ENCODE assay signal across 8 cellular contexts in the genomic region with DNA sequence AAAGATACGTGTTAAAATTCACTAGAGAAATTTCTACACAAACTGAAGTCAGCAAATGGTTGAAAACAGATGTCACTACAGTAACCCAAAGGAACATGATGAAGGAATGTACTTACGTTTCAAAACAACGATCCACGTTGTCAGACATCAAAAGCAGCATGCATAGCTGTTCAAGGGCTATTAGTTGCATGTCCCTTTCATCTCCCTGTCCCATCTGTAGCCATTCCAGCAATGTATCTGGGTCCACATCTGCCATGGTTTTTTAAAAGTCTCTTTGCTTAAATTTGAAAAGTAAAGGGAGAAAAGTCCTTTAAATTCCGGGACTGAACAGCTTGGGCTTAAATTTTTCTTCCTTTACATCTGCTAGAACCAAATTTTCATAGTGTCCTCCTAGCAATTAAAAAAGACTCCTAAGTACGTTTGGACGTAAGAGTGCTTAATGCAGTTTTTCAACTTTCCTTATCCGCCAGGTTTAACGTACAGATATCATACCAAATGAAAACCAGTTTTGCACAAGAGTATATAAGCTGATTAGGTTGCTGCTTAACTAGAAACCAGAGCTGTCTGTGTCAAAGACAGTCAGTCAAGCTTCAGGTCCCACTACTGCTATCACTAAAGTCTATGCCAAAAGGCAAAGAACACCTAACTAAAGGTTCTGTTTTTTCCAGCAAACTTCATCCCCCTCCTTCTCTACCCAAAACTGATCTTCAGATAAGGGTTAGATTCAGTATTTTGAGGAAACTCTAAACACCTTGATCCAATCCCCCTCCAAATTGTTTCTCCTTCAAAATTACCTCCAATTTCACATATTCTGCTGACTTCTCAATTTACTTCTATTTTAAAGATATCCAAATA. TPM values are rescaled to one million over a fixed set of nuclear protein-coding genes. Genes with fewer than 3 reads are reported as not detected.
DNase-seq lines count a peak whose midpoint lies in the region; ATAC-seq, FAIRE-seq and TF ChIP-seq lines count a peak whose summit lies in the region.

No MANE protein-coding gene starts in this region.

- no peaks in the 10 kb centered on the region for H3K79me1 ChIP-seq in H1 (ENCODE audit: low read depth, low read length)

- no peak for ATAC-seq in naive thymus-derived CD4-positive, alpha-beta T cell
- ATAC-seq in HG03159 (IDR thresholded peaks at IDR 0.05; ENCODE audit: unreplicated experiment) (no peak), HG03520 (IDR thresholded peaks at IDR 0.05; ENCODE audit: unreplicated experiment) (no peak)

- H2AK5ac ChIP-seq in H1 (ENCODE audit: low read depth, low read length): no peak overlapping the region

- peak overlapping the region; percentile 20 to 100 (median 81) for H3K27ac Mint-ChIP-seq in naive thymus-derived CD4-positive, alpha-beta T cell

- no peak overlapping the region for H2BK15ac ChIP-seq in H1 (ENCODE audit: low read length)

- H3K4me3 Mint-ChIP-seq in naive thymus-derived CD4-positive, alpha-beta T cell: peak overlapping the region; percentile 85 to 98 (median 90)

- H3K56ac ChIP-seq in H1 (replicated peaks; ENCODE audit: insufficient read length, low read depth, low read length): no peak overlapping the region

- H3K4me1 ChIP-seq in H1 (replicated peaks in 1 of 4; ENCODE audit: control insufficient read depth in 3 of 4, insufficient read depth in 4 of 4, low read length in 3 of 4): peaks cover 0 to 1% (median 0%) of the 10 kb centered on the region in 4 experiments; a peak in 1 of 7 replicates
- peaks cover 27 to 31% of the 10 kb centered on the region in 2 donors for H3K4me1 ChIP-seq in naive thymus-derived CD4-positive, alpha-beta T cell (ENCODE audit: control insufficient read depth in 2 of 2, insufficient read depth in 2 of 2, low read length in 2 of 2)

- peaks cover 0 to 6% (median 0%) of the 10 kb centered on the region in 11 donors for H3K9me3 Mint-ChIP-seq in naive thymus-derived CD4-positive, alpha-beta T cell

- no peak for TF ChIP-seq POLR2A in H1 (IDR thresholded peaks at IDR 0.05; ENCODE audit: control extremely low read depth in 1 of 2, low read depth in 2 of 2, low read length in 2 of 2)

- peaks cover 38 to 80% (median 68%) of the 10 kb centered on the region in 7 donors for H3K4me1 Mint-ChIP-seq in naive thymus-derived CD4-positive, alpha-beta T cell

- TF ChIP-seq CTCF in AG09309 (IDR thresholded peaks at IDR 0.05; ENCODE audit: control insufficient read depth, insufficient read depth, low read depth, low read length, missing control alignments): no peak
- TF ChIP-seq CTCF in GM20000 (IDR thresholded peaks at IDR 0.05; ENCODE audit: extremely low read depth, missing control alignments): no peak
- no peak for TF ChIP-seq CTCF in H1 (IDR thresholded peaks at IDR 0.05; ENCODE audit: control extremely low read depth in 1 of 3, insufficient read depth in 1 of 3, low read depth in 1 of 3, low read length in 3 of 3)

- no peak overlapping the region for H3K23ac ChIP-seq in H1 (ENCODE audit: insufficient read length)

- intact Hi-C loops in naive thymus-derived CD4-positive, alpha-beta T cell (cut with micrococcal nuclease): loop anchor here in 1 of 2 donors (2.0 to 10.0 kb wide), 9 partner anchors 13 to 739 kb away; a partner anchor contains a TSS

- no peak overlapping the region for H2BK12ac ChIP-seq in H1 (ENCODE audit: low read depth, low read length)

- DNase-seq in AG09309 (ENCODE audit: low read depth) (peak; percentile 43), GM20000 (ENCODE audit: low spot score) (peak; percentile 35), RPMI8226 (peak; percentile 33), H1 (ENCODE audit: low read depth in 1 of 2, low spot score in 2 of 2) (no peak)
- peak in 2 of 9 donors; percentile 2 to 14 for DNase-seq in naive thymus-derived CD4-positive, alpha-beta T cell
- DNase-seq in activated CD4-positive, alpha-beta T cell treated with anti-CD3 and anti-CD28 coated beads, Interleukin-2, amount 50 U/mL, for 1 hour: no peak

- no peaks in the 10 kb centered on the region for H3K27me3 Mint-ChIP-seq in naive thymus-derived CD4-positive, alpha-beta T cell

- H3K18ac ChIP-seq in H1 (ENCODE audit: extremely low read depth, low read length): no peak overlapping the region

- POLR2A ChIA-PET in H1 (lab: Charles Lee; ENCODE audit: partially characterized antibody): interaction anchor here (0.9 to 4.0 kb wide), 10 partner anchors 11 to 252 kb away, joined by 3 to 23 read pairs (median 4); a partner anchor contains a TSS
- POLR2A ChIA-PET in naive thymus-derived CD4-positive, alpha-beta T cell (lab: Charles Lee): interaction anchor here (0.6 to 4.1 kb wide), 5 partner anchors 10 to 180 kb away, joined by 4 to 33 read pairs (median 5); a partner anchor contains a TSS

- peaks cover 10% of the 10 kb centered on the region for H3K23me2 ChIP-seq in H1 (ENCODE audit: low read depth, low read length)

- peaks cover 0 to 13% (median 4%) of the 10 kb centered on the region in 4 experiments; a peak in 3 of 8 replicates for H3K36me3 ChIP-seq in H1 (ENCODE audit: control insufficient read depth in 2 of 4, insufficient read depth in 4 of 4, low read length in 3 of 4)
- peaks cover 0 to 19% (median 0%) of the 10 kb centered on the region in 3 experiments for H3K36me3 ChIP-seq in naive thymus-derived CD4-positive, alpha-beta T cell (ENCODE audit: control insufficient read depth in 2 of 3, insufficient read depth in 3 of 3, low read length in 3 of 3)

- H3K9me3 ChIP-seq in H1 (ENCODE audit: insufficient read depth in 2 of 2, low read depth in 1 of 2, low read length in 1 of 2): no peaks in the 10 kb centered on the region
- H3K9me3 ChIP-seq in naive thymus-derived CD4-positive, alpha-beta T cell (ENCODE audit: control insufficient read depth in 2 of 3, low read length in 3 of 3): no peaks in the 10 kb centered on the region

- no peak overlapping the region for H2AFZ ChIP-seq in H1 (ENCODE audit: low read length)

- no peak overlapping the region for H2BK5ac ChIP-seq in H1 (ENCODE audit: low read depth, low read length)

- no peak for TF ChIP-seq RAD21 in H1 (IDR thresholded peaks at IDR 0.05 in 1 of 2, conservative IDR thresholded peaks at IDR 0.05 in 1 of 2; ENCODE audit: low read depth in 2 of 2, low read length in 2 of 2)

- no peak overlapping the region for H3K27ac ChIP-seq in H1 (ENCODE audit: low read depth, low read length)
- peak overlapping the region; percentile 100 for H3K27ac ChIP-seq in naive thymus-derived CD4-positive, alpha-beta T cell (ENCODE audit: low read depth, low read length)

- no peak overlapping the region for H3K14ac ChIP-seq in H1 (ENCODE audit: insufficient read length)

- no peaks in the 10 kb centered on the region for H3K27me3 ChIP-seq in H1 (replicated peaks in 1 of 4; ENCODE audit: control insufficient read depth in 3 of 4, extremely low read depth in 1 of 4, insufficient read depth in 3 of 4, low read length in 3 of 4)
- no peaks in the 10 kb centered on the region for H3K27me3 ChIP-seq in naive thymus-derived CD4-positive, alpha-beta T cell (ENCODE audit: control insufficient read depth in 2 of 2, insufficient read depth in 2 of 2, low read length in 2 of 2)

- H4K5ac ChIP-seq in H1 (ENCODE audit: insufficient read length, low read depth, low read length): no peak overlapping the region

- peaks cover 4 to 33% (median 23%) of the 10 kb centered on the region in 5 donors for H3K36me3 Mint-ChIP-seq in naive thymus-derived CD4-positive, alpha-beta T cell

- CTCF ChIA-PET in H1 (lab: Charles Lee; ENCODE audit: partially characterized antibody): interaction anchor here (0.7 to 1.5 kb wide), 2 partner anchors 9 to 11 kb away, joined by 3 to 5 read pairs; no protein-coding TSS in a partner anchor
- CTCF ChIA-PET in naive thymus-derived CD4-positive, alpha-beta T cell (lab: Charles Lee): interaction anchor here (0.6 to 1.6 kb wide), 2 partner anchors 41 to 99 kb away, joined by 3 read pairs; no protein-coding TSS in a partner anchor

- 69% methylated on average over 9 of the region's 9 CpGs; no CpG with 5 or more reads in 1 of the 2 experiments for WGBS in H1 (ENCODE audit: extremely low coverage in 1 of 2, insufficient coverage in 1 of 2, insufficient read length in 1 of 2, insufficient replicate concordance in 2 of 2, low coverage in 1 of 2, low lambda C conversion rate in 2 of 2, missing lambda C conversion rate in 1 of 2), 2 experiments

- peaks cover 4 to 39% of the 10 kb centered on the region in 2 experiments; a peak in 3 of 4 replicates for H3K79me2 ChIP-seq in H1 (ENCODE audit: control insufficient read depth in 1 of 2, insufficient read depth in 2 of 2, low read length in 2 of 2)

- H3K4ac ChIP-seq in H1 (replicated peaks; ENCODE audit: insufficient read length, low read depth, low read length): no peak overlapping the region

- no peak overlapping the region for H2BK120ac ChIP-seq in H1 (replicated peaks; ENCODE audit: low read depth, low read length)

- no peak for FAIRE-seq in H1 (lab: Jason Lieb, UNC)

- TF ChIP-seq EP300 in H1 (IDR thresholded peaks at IDR 0.05; ENCODE audit: borderline replicate concordance in 1 of 2, low read depth in 2 of 2, low read length in 2 of 2): no peak

- peak overlapping the region; percentile 78 to 93 for H3K4me2 ChIP-seq in H1 (ENCODE audit: insufficient read depth in 1 of 2, low read depth in 2 of 2, low read length in 2 of 2)

- H3K9ac ChIP-seq in H1 (replicated peaks in 1 of 4; ENCODE audit: extremely low read depth in 1 of 4, low read depth in 3 of 4, low read length in 3 of 4): peak overlapping the region in 2 of 4 experiments; percentile 49 to 97; a peak in 2 of 7 replicates

- H4K8ac ChIP-seq in H1 (ENCODE audit: extremely low read depth, insufficient read depth, low read length): no peak overlapping the region

- no peak overlapping the region for H4K91ac ChIP-seq in H1 (replicated peaks; ENCODE audit: insufficient read length, low read length)

- H2BK20ac ChIP-seq in H1 (ENCODE audit: low read length): no peak overlapping the region

- peaks cover 3 to 8% of the 10 kb centered on the region in 2 experiments for H4K20me1 ChIP-seq in H1 (replicated peaks in 1 of 2; ENCODE audit: control insufficient read depth in 1 of 2, insufficient read depth in 2 of 2, low read length in 2 of 2)

- H3K4me3 ChIP-seq in AG09309 (ENCODE audit: control insufficient read depth, low read depth, low read length) (peak overlapping the region; percentile 77), H1 (ENCODE audit: extremely low read depth in 1 of 4, insufficient read depth in 2 of 4, low read depth in 3 of 4, low read length in 4 of 4) (peak overlapping the region; percentile 73 to 99 (median 80))
- peak overlapping the region; percentile 70 for H3K4me3 ChIP-seq in naive thymus-derived CD4-positive, alpha-beta T cell (ENCODE audit: low read length)

RNA-seq across cellular contexts. Expression of a gene that starts 1.7 kb away (rescaled TPM):
- 105 and 110 TPM in 2 replicates for total RNA-seq in H1 (2021; fragmentation: NEBNext Ultra II Directional; extraction: Animal tissue kit (Norgen Biotek cat#: 25700))
- 28.4 and 44.7 TPM in 2 replicates for polyA plus RNA-seq in H1 (2011; rRNA removed)
- 45.2 TPM for polyA plus RNA-seq in H1 (2011; cell fraction: cytosol; rRNA removed)
- 66.7 TPM for polyA plus RNA-seq in H1 (2011; cell fraction: nucleus; rRNA removed)
- 40.4 to 57.9 TPM (median 52.3 TPM) in 4 replicates for polyA plus RNA-seq in H1 (2012, experiment 1 of 2)
- polyA plus RNA-seq in H1 (2012, experiment 2 of 2): 3.0 TPM
- 48.3 TPM for polyA plus RNA-seq in H1 (2013, experiment 1 of 2)
- 49.3 TPM for polyA plus RNA-seq in H1 (2013, experiment 2 of 2)
- 224 and 290 TPM in 2 replicates for polyA minus RNA-seq in H1 (2011; rRNA and poly(A)+ RNA removed)
- polyA minus RNA-seq in H1 (2011; cell fraction: cytosol; rRNA and poly(A)+ RNA removed): 72.8 TPM
- polyA minus RNA-seq in H1 (2011; cell fraction: nucleus; rRNA and poly(A)+ RNA removed): 179 TPM
- total RNA-seq in naive thymus-derived CD4-positive, alpha-beta T cell: 100 to 1,000 TPM; 115 to 163 (median 158) TPM
- 10 to 100 TPM; 25.5 to 33.9 TPM for polyA plus RNA-seq in naive thymus-derived CD4-positive, alpha-beta T cell

Comparison
In these comparisons a context has a peak if more than half of its experiments do, and no peak if none do; other contexts are left out.
1. DNase-seq: peak in AG09309 (single experiment), GM20000 (single experiment) and RPMI8226 (single experiment); none in H1 (0 of 2) and activated CD4-positive, alpha-beta T cell treated with anti-CD3 and anti-CD28 coated beads, Interleukin-2, amount 50 U/mL, for 1 hour (single experiment).
2. Peak in every context shown above with its lines, with median percentiles within 50 percentile points of each other: H3K4me3 ChIP-seq.